In the genomic region with DNA sequence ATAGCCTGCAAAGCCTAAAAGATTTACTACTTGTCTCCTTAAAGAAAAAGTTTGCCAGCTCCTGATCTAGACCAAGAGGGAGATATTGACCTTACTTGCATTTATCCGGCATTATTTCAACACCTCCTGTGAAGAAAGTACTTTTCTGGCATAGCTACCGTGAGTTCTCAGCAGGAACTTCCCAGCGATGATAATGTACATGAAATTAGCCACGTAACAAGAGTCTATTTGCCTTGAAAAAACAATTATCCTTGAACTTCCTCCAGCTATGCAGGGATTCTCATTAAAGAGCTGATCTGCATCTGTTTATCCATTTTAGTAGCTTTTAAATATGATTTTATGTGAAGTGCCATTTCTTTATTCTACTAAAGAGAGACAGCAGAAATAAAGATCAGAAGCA, we compare ENCODE assay signal across 20 cellular contexts.
"Had no signal": no experiment of that assay in that cellular context is flagged by ENCODE, and none has a peak within 500 bp of the region (broad histone marks: within the 10 kb centered on the region; RNA-seq: fewer than 3 reads in every experiment).

No MANE protein-coding gene starts in this region.

- DNase-seq: activated CD4-positive, alpha-beta T cell treated with anti-CD3 and anti-CD28 coated beads for 1 hour; activated CD4-positive, alpha-beta T cell treated with anti-CD3 and anti-CD28 coated beads, Interleukin-2, amount 50 U/mL, for 48 hours; activated CD8-positive, alpha-beta memory T cell treated with anti-CD3 and anti-CD28 coated beads, Interleukin-2, amount 10 ng/mL, durations not matched to agents 7 days and 5 days; activated T-cell treated with anti-CD3 and anti-CD28 coated beads, Interleukin-2, amount 50 U/mL, for 1 hour; adrenal gland; central memory CD4-positive, alpha-beta T cell; cortex of kidney; effector CD4-positive, alpha-beta T cell; esophagus squamous epithelium; islet precursor cell; mammary epithelial cell; psoas muscle; T1000 had no signal

- H3K27me3 Mint-ChIP-seq: activated CD8-positive, alpha-beta memory T cell treated with anti-CD3 and anti-CD28 coated beads, Interleukin-2, amount 10 ng/mL, durations not matched to agents 7 days and 5 days; activated naive CD4-positive, alpha-beta T cell treated with anti-CD3 and anti-CD28 coated beads, Interleukin-2, amount 50 U/mL, for 24 hours; stimulated activated naive CD8-positive, alpha-beta T cell treated with anti-CD3 and anti-CD28 coated beads, Interleukin-15, Interleukin-2, amounts not matched to agents 100 ng/mL and 50 ng/mL, for 24 hours; type B pancreatic cell had no signal

- H3K36me3 Mint-ChIP-seq: activated CD8-positive, alpha-beta memory T cell treated with anti-CD3 and anti-CD28 coated beads, Interleukin-2, amount 10 ng/mL, durations not matched to agents 7 days and 5 days had no signal

- H2AFZ ChIP-seq: hepatocyte had no signal

- H3K79me2 ChIP-seq: hepatocyte had no signal

- H3K9me3 ChIP-seq: adrenal gland, esophagus squamous epithelium, psoas muscle had no signal

- H3K4me3 ChIP-seq: adrenal gland, esophagus squamous epithelium, hepatocyte, psoas muscle had no signal

- H3K9me3 Mint-ChIP-seq: activated naive CD4-positive, alpha-beta T cell treated with anti-CD3 and anti-CD28 coated beads, Interleukin-2, amount 50 U/mL, for 24 hours; neural crest cell; stimulated activated naive CD8-positive, alpha-beta T cell treated with anti-CD3 and anti-CD28 coated beads, Interleukin-15, Interleukin-2, amounts not matched to agents 100 ng/mL and 50 ng/mL, for 24 hours; type B pancreatic cell had no signal

- H3K27me3 ChIP-seq: adrenal gland, esophagus squamous epithelium, hepatocyte had no signal

- H3K4me1 Mint-ChIP-seq: activated CD8-positive, alpha-beta memory T cell treated with anti-CD3 and anti-CD28 coated beads, Interleukin-2, amount 10 ng/mL, durations not matched to agents 7 days and 5 days; activated naive CD4-positive, alpha-beta T cell treated with anti-CD3 and anti-CD28 coated beads, Interleukin-2, amount 50 U/mL, for 24 hours; neural crest cell had no signal

- H3K4me1 ChIP-seq: adrenal gland, esophagus squamous epithelium, psoas muscle had no signal

- ATAC-seq: activated CD8-positive, alpha-beta memory T cell treated with anti-CD3 and anti-CD28 coated beads, Interleukin-2, amount 10 ng/mL, durations not matched to agents 7 days and 5 days; left lobe of liver; psoas muscle; sciatic nerve had no signal

- H3K27ac Mint-ChIP-seq: activated CD8-positive, alpha-beta memory T cell treated with anti-CD3 and anti-CD28 coated beads, Interleukin-2, amount 10 ng/mL, durations not matched to agents 7 days and 5 days; activated naive CD4-positive, alpha-beta T cell treated with anti-CD3 and anti-CD28 coated beads, Interleukin-2, amount 50 U/mL, for 24 hours; stimulated activated naive CD8-positive, alpha-beta T cell treated with anti-CD3 and anti-CD28 coated beads, Interleukin-15, Interleukin-2, amounts not matched to agents 100 ng/mL and 50 ng/mL, for 24 hours; type B pancreatic cell had no signal

- H3K4me2 ChIP-seq: hepatocyte had no signal

- H3K4me3 Mint-ChIP-seq: activated CD8-positive, alpha-beta memory T cell treated with anti-CD3 and anti-CD28 coated beads, Interleukin-2, amount 10 ng/mL, durations not matched to agents 7 days and 5 days; activated naive CD4-positive, alpha-beta T cell treated with anti-CD3 and anti-CD28 coated beads, Interleukin-2, amount 50 U/mL, for 24 hours; neural crest cell; stimulated activated naive CD8-positive, alpha-beta T cell treated with anti-CD3 and anti-CD28 coated beads, Interleukin-15, Interleukin-2, amounts not matched to agents 100 ng/mL and 50 ng/mL, for 24 hours; type B pancreatic cell had no signal

- H3K27ac ChIP-seq: adrenal gland, esophagus squamous epithelium, hepatocyte, psoas muscle had no signal
